Comparison of ENCODE assay signal across 11 cellular contexts in the genomic region with DNA sequence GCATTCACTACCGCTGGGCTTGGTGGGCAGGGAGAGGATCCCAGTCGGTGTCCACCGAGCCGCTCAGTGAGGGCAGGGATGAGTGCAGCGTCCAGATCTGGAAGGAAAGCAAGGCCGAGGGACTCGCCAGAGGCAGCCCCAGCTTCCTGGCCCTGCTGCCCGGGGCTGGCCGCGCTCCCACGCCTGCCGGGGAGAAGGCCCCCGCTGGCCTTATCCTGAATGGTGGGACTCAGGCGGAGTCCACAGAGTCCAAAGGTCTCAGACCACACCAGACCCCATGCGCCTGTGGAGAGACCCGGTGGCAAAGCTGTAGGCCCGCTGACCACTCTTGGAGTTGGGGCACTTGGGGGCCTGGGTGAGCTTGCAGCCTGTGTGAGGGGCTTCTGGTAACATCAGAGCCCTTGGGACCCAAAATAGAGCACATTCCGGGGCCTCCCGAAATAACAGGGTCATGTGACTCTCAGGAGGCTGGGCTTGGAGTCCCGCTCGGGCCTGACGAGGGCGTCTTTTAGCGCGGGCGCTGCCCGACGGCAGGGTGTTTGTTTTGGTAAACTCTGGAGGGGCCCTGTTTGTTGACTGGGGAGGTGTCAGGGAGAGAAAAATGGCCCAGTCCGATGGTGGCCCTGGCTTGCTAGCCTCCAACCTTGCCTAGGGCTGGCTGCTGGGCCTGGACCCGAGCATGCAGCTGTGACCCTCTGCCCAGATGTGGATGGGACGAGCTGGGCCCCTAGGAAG. TPM values are rescaled to one million over a fixed set of nuclear protein-coding genes. Genes with fewer than 3 reads are reported as not detected.
DNase-seq lines count a peak whose midpoint lies in the region; ATAC-seq and TF ChIP-seq lines count a peak whose summit lies in the region.
"Had no signal": no experiment of that assay in that cellular context is flagged by ENCODE, and none has a peak within 500 bp of the region (broad histone marks: within the 10 kb centered on the region; RNA-seq: fewer than 3 reads in every experiment).

No MANE protein-coding gene starts in this region.

- H3K9me3 ChIP-seq in esophagus (ENCODE audit: control insufficient read depth in 2 of 2, insufficient read depth in 1 of 2, low read depth in 1 of 2, low read length in 1 of 2) (no peaks in the 10 kb centered on the region), muscle layer of duodenum (ENCODE audit: control insufficient read depth in 1 of 2, low read length in 2 of 2) (no peaks in the 10 kb centered on the region)

- H3K36me3 ChIP-seq in esophagus (ENCODE audit: control insufficient read depth in 2 of 2, insufficient read depth in 2 of 2, low read length in 1 of 2) (no peaks in the 10 kb centered on the region), muscle layer of duodenum (ENCODE audit: control insufficient read depth in 1 of 2, insufficient read depth in 2 of 2, low read length in 2 of 2) (no peaks in the 10 kb centered on the region)

- H3K27me3 ChIP-seq in esophagus (ENCODE audit: control insufficient read depth in 1 of 2, insufficient read depth in 2 of 2, low read length in 2 of 2) = no peaks in the 10 kb centered on the region
- no peaks in the 10 kb centered on the region for H3K27me3 ChIP-seq in muscle layer of duodenum (ENCODE audit: low read depth, low read length)

- intact Hi-C loops in Right ventricle myocardium inferior (cut with DNase I) = loop anchor here (2.0 to 10.0 kb wide), 5 partner anchors 46 to 262 kb away; a partner anchor contains a TSS
- intact Hi-C loops in cardiac septum (cut with DNase I) = no loop called here

- peak; percentile 47 for ATAC-seq in Right ventricle myocardium inferior
- ATAC-seq in HG03196 (IDR thresholded peaks at IDR 0.05; ENCODE audit: unreplicated experiment) = no peak
- ATAC-seq: activated CD8-positive, alpha-beta T cell treated with anti-CD3 and anti-CD28 coated beads for 36 hours had no signal

- 28 to 33% methylated on average over 31 of the region's 31 CpGs for WGBS in esophagus, 2 donors

- H3K4me3 ChIP-seq in esophagus (ENCODE audit: low read depth in 1 of 2, low read length in 2 of 2) (peak overlapping the region; percentile 72 to 91), muscle layer of duodenum (ENCODE audit: low read depth in 1 of 2, low read length in 2 of 2) (peak overlapping the region; percentile 74 to 78)

- H3K27ac ChIP-seq in esophagus (ENCODE audit: low read depth in 2 of 2, low read length in 1 of 2) (peak overlapping the region; percentile 92 to 98), muscle layer of duodenum (ENCODE audit: low read length) (peak overlapping the region; percentile 69)

- TF ChIP-seq CTCF in GM20000 (IDR thresholded peaks at IDR 0.05; ENCODE audit: extremely low read depth, missing control alignments) (no peak), GM13976 (IDR thresholded peaks at IDR 0.05; ENCODE audit: borderline replicate concordance, control extremely low read depth, extremely low read depth, insufficient read depth, missing control alignments) (no peak)

- DNase-seq in Right ventricle myocardium inferior (ENCODE audit: missing footprints) (peak; percentile 75), cardiac septum (ENCODE audit: low spot score) (no peak), GM20000 (ENCODE audit: low spot score) (no peak), GM13976 (ENCODE audit: low spot score) (no peak)
- no peak for DNase-seq in NK-92 treated with Interleukin-12 subunit alpha and Interleukin-12 subunit beta, amount 100 ng/mL, for 24 hours (lab: John Stamatoyannopoulos, UW)
- DNase-seq: activated CD8-positive, alpha-beta T cell treated with anti-CD3 and anti-CD28 coated beads for 36 hours; AML-193; MM.1S had no signal

- H3K4me1 ChIP-seq in esophagus (ENCODE audit: control insufficient read depth in 2 of 2, insufficient read depth in 2 of 2, low read length in 1 of 2) (peaks cover 36 to 70% of the 10 kb centered on the region in 2 donors), muscle layer of duodenum (ENCODE audit: control insufficient read depth in 1 of 2, insufficient read depth in 2 of 2, low read length in 2 of 2) (peaks cover 21 to 71% of the 10 kb centered on the region in 2 donors)

- in situ Hi-C loops in GM13976 (cut with MboI; ENCODE audit: low sequenced_read_pairs, unreplicated experiment) = no loop called here

RNA-seq across cellular contexts. Expression of a gene that starts 2.8 kb away (rescaled TPM):
- total RNA-seq in Right ventricle myocardium inferior (91.1 TPM), cardiac septum (42.6 TPM)
- polyA plus RNA-seq in esophagus = 10 to 100 TPM; 31.4 to 63.4 TPM
